ENCODE assay signal across 11 cellular contexts in genomic region chr12:85358715-85359114, GRCh38.
"Had no signal": no experiment of that assay in that cellular context is flagged by ENCODE, and none has a peak within 500 bp of the region (broad histone marks: within the 10 kb centered on the region; RNA-seq: fewer than 3 reads in every experiment).

No MANE protein-coding gene starts in this region.

- FAIRE-seq: H1, H54 had no signal

- DNase-seq: H9, HCEC 1CT, HFFc6, IMR-90, Karpas-422, KBM-7 had no signal

- H2AFZ ChIP-seq: GM23338 had no signal

- ATAC-seq: GM23338 had no signal

- H3K4me2 ChIP-seq: GM23338, KMS-11 had no signal

- H3K9ac ChIP-seq: KMS-11 had no signal

- H3K27ac ChIP-seq: HL-60, KMS-11 had no signal

- H3K4me3 ChIP-seq: GM23338 had no signal
